Comparison of ENCODE assay signal across 1 cellular context in the genomic region with DNA sequence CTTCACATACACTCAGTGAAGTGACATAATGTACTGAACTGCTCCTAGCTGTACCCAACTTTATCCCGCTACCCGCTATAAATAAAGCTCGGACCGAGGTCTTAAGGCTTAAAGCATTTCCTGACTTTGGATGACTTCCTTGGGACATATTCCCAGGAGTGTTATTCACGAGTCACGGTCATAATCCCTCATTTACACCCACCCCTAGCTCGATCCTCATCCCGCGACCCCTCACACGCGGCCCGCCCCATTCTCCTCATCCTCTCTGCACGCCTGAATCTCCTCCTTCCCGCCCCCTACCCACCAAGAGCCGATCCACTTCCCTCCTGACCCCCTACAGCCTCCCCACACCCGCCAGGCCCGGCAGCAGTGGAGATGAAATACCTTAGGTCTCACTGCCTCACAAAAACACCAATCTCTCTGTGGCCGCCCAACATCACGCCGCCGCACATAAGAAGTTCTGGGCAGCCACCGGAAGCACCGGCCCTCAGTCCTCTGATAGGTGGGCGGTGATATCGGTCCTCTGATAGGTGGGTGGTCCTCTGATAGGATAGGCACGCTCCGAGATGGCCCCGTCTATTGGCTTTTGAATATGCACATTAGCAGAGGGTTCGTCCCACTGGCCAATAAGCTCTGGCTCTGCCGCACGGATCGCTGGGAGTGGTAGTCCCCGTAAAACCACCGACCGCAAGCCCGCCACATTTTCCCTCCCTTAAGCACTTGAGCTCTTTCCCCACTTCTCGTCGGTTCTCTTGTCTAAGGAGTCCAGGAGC.
A peak's percentile ranks its signal among the peaks of the same experiment; 100 is the strongest.
TF ChIP-seq lines count a peak whose summit lies in the region.

A gene with protein sequence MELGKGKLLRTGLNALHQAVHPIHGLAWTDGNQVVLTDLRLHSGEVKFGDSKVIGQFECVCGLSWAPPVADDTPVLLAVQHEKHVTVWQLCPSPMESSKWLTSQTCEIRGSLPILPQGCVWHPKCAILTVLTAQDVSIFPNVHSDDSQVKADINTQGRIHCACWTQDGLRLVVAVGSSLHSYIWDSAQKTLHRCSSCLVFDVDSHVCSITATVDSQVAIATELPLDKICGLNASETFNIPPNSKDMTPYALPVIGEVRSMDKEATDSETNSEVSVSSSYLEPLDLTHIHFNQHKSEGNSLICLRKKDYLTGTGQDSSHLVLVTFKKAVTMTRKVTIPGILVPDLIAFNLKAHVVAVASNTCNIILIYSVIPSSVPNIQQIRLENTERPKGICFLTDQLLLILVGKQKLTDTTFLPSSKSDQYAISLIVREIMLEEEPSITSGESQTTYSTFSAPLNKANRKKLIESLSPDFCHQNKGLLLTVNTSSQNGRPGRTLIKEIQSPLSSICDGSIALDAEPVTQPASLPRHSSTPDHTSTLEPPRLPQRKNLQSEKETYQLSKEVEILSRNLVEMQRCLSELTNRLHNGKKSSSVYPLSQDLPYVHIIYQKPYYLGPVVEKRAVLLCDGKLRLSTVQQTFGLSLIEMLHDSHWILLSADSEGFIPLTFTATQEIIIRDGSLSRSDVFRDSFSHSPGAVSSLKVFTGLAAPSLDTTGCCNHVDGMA (minus strand): TSS at position 462 of the 773 bp plus-strand sequence. CDS start 7,897 bp downstream, outside the sequence.

TF ChIP-seq in K562, 482 proteins besides CTCF, POLR2A, EP300 and RAD21 (continued from another document and continues in another):
- TF ChIP-seq, protein P1, sequence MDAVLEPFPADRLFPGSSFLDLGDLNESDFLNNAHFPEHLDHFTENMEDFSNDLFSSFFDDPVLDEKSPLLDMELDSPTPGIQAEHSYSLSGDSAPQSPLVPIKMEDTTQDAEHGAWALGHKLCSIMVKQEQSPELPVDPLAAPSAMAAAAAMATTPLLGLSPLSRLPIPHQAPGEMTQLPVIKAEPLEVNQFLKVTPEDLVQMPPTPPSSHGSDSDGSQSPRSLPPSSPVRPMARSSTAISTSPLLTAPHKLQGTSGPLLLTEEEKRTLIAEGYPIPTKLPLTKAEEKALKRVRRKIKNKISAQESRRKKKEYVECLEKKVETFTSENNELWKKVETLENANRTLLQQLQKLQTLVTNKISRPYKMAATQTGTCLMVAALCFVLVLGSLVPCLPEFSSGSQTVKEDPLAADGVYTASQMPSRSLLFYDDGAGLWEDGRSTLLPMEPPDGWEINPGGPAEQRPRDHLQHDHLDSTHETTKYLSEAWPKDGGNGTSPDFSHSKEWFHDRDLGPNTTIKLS (IDR thresholded peaks at IDR 0.05; ENCODE audit: borderline replicate concordance, low read depth) = peak; percentile 83
- no peak for TF ChIP-seq U2AF1 (optimal IDR thresholded peaks at IDR 0.05; ENCODE audit: low read depth, low read length)
- TF ChIP-seq CBX1 (IDR thresholded peaks at IDR 0.05; ENCODE audit: low read depth) = no peak
- no peak for TF ChIP-seq SLC30A9 (CRISPR knock-in tag; IDR thresholded peaks at IDR 0.05)
- TF ChIP-seq, protein P2, sequence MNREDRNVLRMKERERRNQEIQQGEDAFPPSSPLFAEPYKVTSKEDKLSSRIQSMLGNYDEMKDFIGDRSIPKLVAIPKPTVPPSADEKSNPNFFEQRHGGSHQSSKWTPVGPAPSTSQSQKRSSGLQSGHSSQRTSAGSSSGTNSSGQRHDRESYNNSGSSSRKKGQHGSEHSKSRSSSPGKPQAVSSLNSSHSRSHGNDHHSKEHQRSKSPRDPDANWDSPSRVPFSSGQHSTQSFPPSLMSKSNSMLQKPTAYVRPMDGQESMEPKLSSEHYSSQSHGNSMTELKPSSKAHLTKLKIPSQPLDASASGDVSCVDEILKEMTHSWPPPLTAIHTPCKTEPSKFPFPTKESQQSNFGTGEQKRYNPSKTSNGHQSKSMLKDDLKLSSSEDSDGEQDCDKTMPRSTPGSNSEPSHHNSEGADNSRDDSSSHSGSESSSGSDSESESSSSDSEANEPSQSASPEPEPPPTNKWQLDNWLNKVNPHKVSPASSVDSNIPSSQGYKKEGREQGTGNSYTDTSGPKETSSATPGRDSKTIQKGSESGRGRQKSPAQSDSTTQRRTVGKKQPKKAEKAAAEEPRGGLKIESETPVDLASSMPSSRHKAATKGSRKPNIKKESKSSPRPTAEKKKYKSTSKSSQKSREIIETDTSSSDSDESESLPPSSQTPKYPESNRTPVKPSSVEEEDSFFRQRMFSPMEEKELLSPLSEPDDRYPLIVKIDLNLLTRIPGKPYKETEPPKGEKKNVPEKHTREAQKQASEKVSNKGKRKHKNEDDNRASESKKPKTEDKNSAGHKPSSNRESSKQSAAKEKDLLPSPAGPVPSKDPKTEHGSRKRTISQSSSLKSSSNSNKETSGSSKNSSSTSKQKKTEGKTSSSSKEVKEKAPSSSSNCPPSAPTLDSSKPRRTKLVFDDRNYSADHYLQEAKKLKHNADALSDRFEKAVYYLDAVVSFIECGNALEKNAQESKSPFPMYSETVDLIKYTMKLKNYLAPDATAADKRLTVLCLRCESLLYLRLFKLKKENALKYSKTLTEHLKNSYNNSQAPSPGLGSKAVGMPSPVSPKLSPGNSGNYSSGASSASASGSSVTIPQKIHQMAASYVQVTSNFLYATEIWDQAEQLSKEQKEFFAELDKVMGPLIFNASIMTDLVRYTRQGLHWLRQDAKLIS (CRISPR knock-in tag; IDR thresholded peaks at IDR 0.05) = 0 out of 2 replicates have a peak, but pooled peaks have one; percentile 26
- TF ChIP-seq SUPT5H (IDR thresholded peaks at IDR 0.05) = peak; percentile 97
- no peak for TF ChIP-seq ZNF696 (CRISPR knock-in tag; conservative IDR thresholded peaks at IDR 0.05)
- TF ChIP-seq ZBTB26 (CRISPR knock-in tag; IDR thresholded peaks at IDR 0.05) = peak; percentile 86; the same call in 1 of the 2 replicates
- peak; percentile 88 for TF ChIP-seq LARP7 (IDR thresholded peaks at IDR 0.05)
- TF ChIP-seq KLF13 (tag; IDR thresholded peaks at IDR 0.05; ENCODE audit: borderline replicate concordance, low read depth) = no peak
- no peak for TF ChIP-seq ARHGAP35 (IDR thresholded peaks at IDR 0.05; ENCODE audit: partially characterized antibody)
- TF ChIP-seq POLR2B (IDR thresholded peaks at IDR 0.05; ENCODE audit: low read depth, partially characterized antibody) = peak; percentile 92
- no peak for TF ChIP-seq RAD51 (IDR thresholded peaks at IDR 0.05; ENCODE audit: borderline replicate concordance, low read depth)
- peak; percentile 91 for TF ChIP-seq POLR2G (IDR thresholded peaks at IDR 0.05; ENCODE audit: low read depth, low read length)
- no peak for TF ChIP-seq ZNF133 (CRISPR knock-in tag; IDR thresholded peaks at IDR 0.05)
- no peak for TF ChIP-seq HDGF (IDR thresholded peaks at IDR 0.05)
- TF ChIP-seq ESRRA (IDR thresholded peaks at IDR 0.05; ENCODE audit: borderline replicate concordance, low read depth) = peak; percentile 91; the same call in 1 of the 2 replicates
- TF ChIP-seq GATAD2A (IDR thresholded peaks at IDR 0.05) = no peak
- no peak for TF ChIP-seq POU5F1 (IDR thresholded peaks at IDR 0.05; ENCODE audit: borderline replicate concordance, low read depth, low read length, partially characterized antibody)
- no peak for TF ChIP-seq TFAM (CRISPR knock-in tag; conservative IDR thresholded peaks at IDR 0.05)
- TF ChIP-seq, protein P3, sequence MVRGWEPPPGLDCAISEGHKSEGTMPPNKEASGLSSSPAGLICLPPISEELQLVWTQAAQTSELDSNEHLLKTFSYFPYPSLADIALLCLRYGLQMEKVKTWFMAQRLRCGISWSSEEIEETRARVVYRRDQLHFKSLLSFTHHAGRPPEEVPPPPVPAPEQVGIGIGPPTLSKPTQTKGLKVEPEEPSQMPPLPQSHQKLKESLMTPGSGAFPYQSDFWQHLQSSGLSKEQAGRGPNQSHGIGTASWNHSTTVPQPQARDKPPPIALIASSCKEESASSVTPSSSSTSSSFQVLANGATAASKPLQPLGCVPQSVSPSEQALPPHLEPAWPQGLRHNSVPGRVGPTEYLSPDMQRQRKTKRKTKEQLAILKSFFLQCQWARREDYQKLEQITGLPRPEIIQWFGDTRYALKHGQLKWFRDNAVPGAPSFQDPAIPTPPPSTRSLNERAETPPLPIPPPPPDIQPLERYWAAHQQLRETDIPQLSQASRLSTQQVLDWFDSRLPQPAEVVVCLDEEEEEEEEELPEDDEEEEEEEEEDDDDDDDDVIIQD (CRISPR knock-in tag; IDR thresholded peaks at IDR 0.05) = no peak
- TF ChIP-seq CHD2 (IDR thresholded peaks at IDR 0.05; ENCODE audit: low read depth, low read length) = peak; percentile 81
- peak; percentile 55 for TF ChIP-seq BHLHE40 (IDR thresholded peaks at IDR 0.05; ENCODE audit: low read length)
- TF ChIP-seq SNRNP70 (optimal IDR thresholded peaks at IDR 0.05; ENCODE audit: low read depth, low read length) = no peak
- peak; percentile 62; the same call in 1 of the 2 replicates for TF ChIP-seq ETV1 (tag; conservative IDR thresholded peaks at IDR 0.05; ENCODE audit: low read depth)
- no peak for TF ChIP-seq MEIS2 (IDR thresholded peaks at IDR 0.05; ENCODE audit: partially characterized antibody)
- TF ChIP-seq NR4A1 (CRISPR knock-in tag; IDR thresholded peaks at IDR 0.05) = no peak
- no peak for TF ChIP-seq NR4A1 (tag; IDR thresholded peaks at IDR 0.05)
- TF ChIP-seq TCFL5 (CRISPR knock-in tag; conservative IDR thresholded peaks at IDR 0.05) = no peak
- TF ChIP-seq ZNF511 (CRISPR knock-in tag; IDR thresholded peaks at IDR 0.05) = no peak
- TF ChIP-seq ZNF436 (CRISPR knock-in tag; IDR thresholded peaks at IDR 0.05) = no peak
- TF ChIP-seq CUX1 (CRISPR knock-in tag; IDR thresholded peaks at IDR 0.05) = no peak
- TF ChIP-seq RCOR1 (IDR thresholded peaks at IDR 0.05; ENCODE audit: borderline replicate concordance in 1 of 2, low read depth in 2 of 2, low read length in 2 of 2) = peak in 1 of 2 experiments; percentile 26; a peak in 1 of 4 replicates
- no peak for TF ChIP-seq SIRT6 (IDR thresholded peaks at IDR 0.05; ENCODE audit: low read depth, low read length)
- TF ChIP-seq HMG20A (CRISPR knock-in tag; conservative IDR thresholded peaks at IDR 0.05) = no peak
- TF ChIP-seq GTF2B (IDR thresholded peaks at IDR 0.05; ENCODE audit: extremely low read depth, insufficient read length) = no peak
- TF ChIP-seq ZNF224 (CRISPR knock-in tag; IDR thresholded peaks at IDR 0.05) = no peak
- TF ChIP-seq MXD1 (CRISPR knock-in tag; IDR thresholded peaks at IDR 0.05; ENCODE audit: borderline replicate concordance, poor library complexity, severe bottlenecking) = no peak
- TF ChIP-seq ZC3H4 (CRISPR knock-in tag; IDR thresholded peaks at IDR 0.05; ENCODE audit: borderline replicate concordance) = no peak
- no peak for TF ChIP-seq BCOR (IDR thresholded peaks at IDR 0.05)
- TF ChIP-seq BRD9 (IDR thresholded peaks at IDR 0.05; ENCODE audit: low read depth, partially characterized antibody) = no peak
